In genomic region chr11:66480116-66480938, GRCh38 we compare ENCODE assay signal across 8 cellular contexts. TPM values are rescaled to one million over a fixed set of nuclear protein-coding genes. Genes with fewer than 3 reads are reported as not detected.
DNase-seq lines count a peak whose midpoint lies in the region; ATAC-seq and TF ChIP-seq lines count a peak whose summit lies in the region.

Gene DPP3, plus strand, starts transcription at chr11:66480434. Its CDS starts 1,767 bp downstream, at chr11:66482201.

- dilution Hi-C loops in IMR-90 (cut with HindIII; ENCODE audit: low sequenced_read_pairs, unreplicated experiment): no loop called here

- H3K9me1 ChIP-seq in IMR-90 (ENCODE audit: insufficient read depth, low read length): peaks cover 7% of the 10 kb centered on the region; the same call in 1 of the 2 replicates

- peaks cover 8% of the 10 kb centered on the region for H3K4me1 ChIP-seq in IMR-90 (ENCODE audit: control insufficient read depth, insufficient read depth, low read length)

- H2BK20ac ChIP-seq in IMR-90 (ENCODE audit: low read depth, low read length): no peak within 1 kb of the TSS

- H2AK5ac ChIP-seq in IMR-90 (ENCODE audit: low read depth, low read length): peak within 1 kb of the TSS; percentile 91

- H2BK120ac ChIP-seq in IMR-90 (ENCODE audit: low read depth, low read length): peak within 1 kb of the TSS; percentile 73

- DNase-seq in DMS 273 (lab: John Stamatoyannopoulos, UW; ENCODE audit: unreplicated experiment): peak; percentile 97
- DNase-seq in IMR-90: peak; percentile 95
- peak; percentile 98 for DNase-seq in OCI-M1 (lab: John Stamatoyannopoulos, UW)
- peak; percentile 86 for DNase-seq in activated T-cell treated with anti-CD3 and anti-CD28 coated beads for 4 hours
- peak; percentile 76 for DNase-seq in epithelial cell of prostate (ENCODE audit: low read depth, low spot score)
- peak; percentile 98 for DNase-seq in mucosa of gallbladder (ENCODE audit: low spot score)
- peak; percentile 84 to 90 for DNase-seq in stimulated activated CD8-positive, alpha-beta memory T cell treated with anti-CD3 and anti-CD28 coated beads, Interleukin-4, amount 100 ng/mL, for 4 hours (ENCODE audit: low read depth in 2 of 2, low spot score in 1 of 2)

- H2AK9ac ChIP-seq in IMR-90 (replicated peaks; ENCODE audit: low read depth, low read length, poor library complexity): peak within 1 kb of the TSS; percentile 90

- H3K27me3 ChIP-seq in IMR-90 (ENCODE audit: control insufficient read depth, insufficient read depth, low read length): no peaks in the 10 kb centered on the region

- H2AFZ ChIP-seq in IMR-90 (replicated peaks; ENCODE audit: low read length, poor library complexity): peak within 1 kb of the TSS; percentile 97

- ATAC-seq in GM21528 (IDR thresholded peaks at IDR 0.05; ENCODE audit: low FRiP score, unreplicated experiment): peak; percentile 74
- ATAC-seq in IMR-90 (ENCODE audit: low read depth): peak; percentile 93

- H3K4me2 ChIP-seq in IMR-90 (ENCODE audit: low read depth, low read length): peak within 1 kb of the TSS; percentile 100

- peak within 1 kb of the TSS; percentile 94 for H3K14ac ChIP-seq in IMR-90 (replicated peaks; ENCODE audit: low read depth, low read length)

- TF ChIP-seq POLR2A in IMR-90 (IDR thresholded peaks at IDR 0.05; ENCODE audit: low read depth, low read length): peak; percentile 93

- no peak within 1 kb of the TSS; the same call in 2 of the 3 replicates for H2BK15ac ChIP-seq in IMR-90 (ENCODE audit: low read depth, low read length)

- peak within 1 kb of the TSS; percentile 95 for H3K9ac ChIP-seq in IMR-90 (ENCODE audit: low read depth, low read length)

- peak within 1 kb of the TSS; percentile 84 for H4K91ac ChIP-seq in IMR-90 (ENCODE audit: insufficient read depth, low read depth, low read length)

- peak within 1 kb of the TSS; percentile 50 for H3K18ac ChIP-seq in IMR-90 (ENCODE audit: low read depth, low read length)

- no peaks in the 10 kb centered on the region for H3K9me3 ChIP-seq in IMR-90 (ENCODE audit: control insufficient read depth, insufficient read depth, low read length)

- H3K36me3 ChIP-seq in IMR-90 (ENCODE audit: control insufficient read depth, insufficient read depth, low read length): peaks cover 3% of the 10 kb centered on the region; the same call in 1 of the 2 replicates

- no TSS peak for BruUV-seq in IMR-90 (replicated peaks; lab: Mats Ljungman, UMichigan)

- H3K27ac ChIP-seq in IMR-90 (ENCODE audit: insufficient read depth, low read length) (peak within 1 kb of the TSS; percentile 91), epithelial cell of prostate (peak within 1 kb of the TSS; percentile 91)

- CTCF ChIA-PET in IMR-90 (lab: Yijun Ruan, JAX): interaction anchor here (0.6 to 1.0 kb wide), 2 partner anchors 14 to 41 kb away, joined by 3 read pairs; partner anchors contain the start of genes MRPL11 and PELI3

- peak within 1 kb of the TSS; percentile 85 for H2BK5ac ChIP-seq in IMR-90 (ENCODE audit: low read depth, low read length, poor library complexity, severe bottlenecking)

- 1% methylated on average over 42 of the region's 62 CpGs; no CpG with 5 or more reads in 1 of the 2 experiments for WGBS in IMR-90 (ENCODE audit: extremely low coverage in 2 of 2, insufficient read length in 1 of 2), 2 experiments

- peaks cover 19 to 62% of the 10 kb centered on the region in 2 experiments for H3K79me1 ChIP-seq in IMR-90 (ENCODE audit: low read depth in 1 of 2, low read length in 2 of 2)

- no peak for TF ChIP-seq RAD21 in IMR-90 (IDR thresholded peaks at IDR 0.05; ENCODE audit: low read length)

- peak within 1 kb of the TSS; percentile 88 for H3K56ac ChIP-seq in IMR-90 (ENCODE audit: extremely low read depth, insufficient read depth, low read length)

- H3K23ac ChIP-seq in IMR-90 (ENCODE audit: low read depth, low read length): peak within 1 kb of the TSS; percentile 76

- in situ Hi-C loops in IMR-90 (cut with MboI; ENCODE audit: low sequenced_read_pairs): no loop called here

- POLR2A ChIA-PET in IMR-90 (lab: Charles Lee; ENCODE audit: unreplicated experiment): interaction anchor here (0.5 to 1.1 kb wide), 5 partner anchors 12 to 197 kb away, joined by 3 to 16 read pairs (median 3); partner anchors contain the start of genes CCDC87, PELI3 and RBM4B

- peaks cover 11% of the 10 kb centered on the region; the same call in 1 of the 2 replicates for H4K20me1 ChIP-seq in IMR-90 (ENCODE audit: insufficient read depth, low read length)

- TF ChIP-seq CTCF in IMR-90 (conservative IDR thresholded peaks at IDR 0.05; ENCODE audit: low read depth, low read length): no peak

- peak within 1 kb of the TSS; percentile 82 for H3K4me3 ChIP-seq in IMR-90 (ENCODE audit: insufficient read depth, low read depth, low read length)

- peak within 1 kb of the TSS; percentile 92 for H3K4ac ChIP-seq in IMR-90 (ENCODE audit: low read depth, low read length)

- H4K5ac ChIP-seq in IMR-90 (ENCODE audit: low read depth, low read length): peak within 1 kb of the TSS; percentile 73

- peak within 1 kb of the TSS; percentile 46 to 99 for H4K8ac ChIP-seq in IMR-90 (ENCODE audit: low read depth in 2 of 2, low read length in 2 of 2)

- intact Hi-C loops in IMR-90 (cut with micrococcal nuclease): loop anchor here (1.0 to 2.0 kb wide), 2 partner anchors 42 to 72 kb away; partner anchors contain the start of gene MRPL11

TF ChIP-seq in IMR-90, 13 proteins besides CTCF, POLR2A, EP300 and RAD21:
- TF ChIP-seq BHLHE40 (IDR thresholded peaks at IDR 0.05; ENCODE audit: low read depth, low read length) (no peak), MXI1 (IDR thresholded peaks at IDR 0.05; ENCODE audit: borderline replicate concordance, low read depth, low read length) (peak; percentile 81), FOS (IDR thresholded peaks at IDR 0.05; ENCODE audit: low read depth, low read length) (peak; percentile 13; the same call in 1 of the 2 replicates), RCOR1 (IDR thresholded peaks at IDR 0.05; ENCODE audit: insufficient replicate concordance, low read length) (peak; percentile 89), USF2 (IDR thresholded peaks at IDR 0.05; ENCODE audit: low read depth, low read length) (peak; percentile 62), MAZ (IDR thresholded peaks at IDR 0.05; ENCODE audit: borderline replicate concordance, low read depth, low read length) (peak; percentile 84; the same call in 1 of the 2 replicates)

RNA-seq across cellular contexts. Expression of gene DPP3, which starts in this region (rescaled TPM):
- total RNA-seq in IMR-90 (2012; rRNA removed): 51.8 and 52.8 TPM in 2 replicates
- polyA plus RNA-seq in IMR-90 (2012; rRNA removed): 66.3 and 90.3 TPM in 2 replicates
- polyA plus RNA-seq in IMR-90 (2012; cell fraction: cytosol; rRNA removed): 44.7 and 49.8 TPM in 2 replicates
- polyA plus RNA-seq in IMR-90 (2012; cell fraction: nucleus; rRNA removed; ENCODE audit: low replicate concordance): 82.4 and 152 TPM in 2 replicates
- 61.2 TPM for total RNA-seq in mucosa of gallbladder

Comparison
In these comparisons a context has a peak if more than half of its experiments do, and no peak if none do; other contexts are left out.
1. Peak in every context shown above with its lines: DNase-seq, ATAC-seq, H3K4me3 ChIP-seq and H3K27ac ChIP-seq.